8 cellular contexts compared by ENCODE assay signal in genomic region chr20:43938932-43939761, GRCh38. TPM values are rescaled to one million over a fixed set of nuclear protein-coding genes. Genes with fewer than 3 reads are reported as not detected.
DNase-seq lines count a peak whose midpoint lies in the region; ATAC-seq and TF ChIP-seq lines count a peak whose summit lies in the region.

No MANE protein-coding gene starts in this region.

- peak in 1 of 2 donors; percentile 19 for TF ChIP-seq RAD21 in liver (IDR thresholded peaks at IDR 0.05)

- WGBS in body of pancreas, 2 donors, result 24% methylated on average over 8 to 9 of the region's 9 CpGs
- 60% methylated on average over 9 of the region's 9 CpGs for WGBS in liver
- no CpG with 5 or more reads among the region's 9 CpGs for WGBS in trophoblast cell (ENCODE audit: extremely low coverage, insufficient coverage, insufficient read length)

- H2AK5ac ChIP-seq in trophoblast cell (ENCODE audit: low read length), result no peak overlapping the region

- H3K4ac ChIP-seq in trophoblast cell (ENCODE audit: low read depth, low read length), result no peak overlapping the region

- no peak overlapping the region for H2AFZ ChIP-seq in trophoblast cell (ENCODE audit: insufficient read depth, low read length, poor library complexity)

- ATAC-seq in body of pancreas, result peak; percentile 66
- no peak for ATAC-seq in HG03354 (IDR thresholded peaks at IDR 0.05; ENCODE audit: poor library complexity, severe bottlenecking, unreplicated experiment)

- no peak overlapping the region for H4K8ac ChIP-seq in trophoblast cell (ENCODE audit: low read depth, low read length)

- DNase-seq in AG10803 (ENCODE audit: low read depth) (peak; percentile 100), MG63 (peak; percentile 96), body of pancreas (peak; percentile 30 to 77 (median 54)), trophoblast cell (no peak), DMS153 treated with DMSO at 0.1 percent for 48 hours (lab: John Stamatoyannopoulos, UW; ENCODE audit: unreplicated experiment) (no peak), cerebellar cortex (ENCODE audit: low spot score) (no peak)

- H3K4me3 ChIP-seq in AG10803 (ENCODE audit: low read length), result no peak overlapping the region
- H3K4me3 ChIP-seq in MG63, result no peak overlapping the region
- no peak overlapping the region for H3K4me3 ChIP-seq in body of pancreas
- H3K4me3 ChIP-seq in liver (ENCODE audit: low read depth in 1 of 3, low read length in 3 of 3), result no peak overlapping the region
- H3K4me3 ChIP-seq in trophoblast cell (ENCODE audit: low read depth, low read length), result no peak overlapping the region

- no peak for TF ChIP-seq CTCF in AG10803 (conservative IDR thresholded peaks at IDR 0.05; ENCODE audit: low read length)
- TF ChIP-seq CTCF in body of pancreas (IDR thresholded peaks at IDR 0.05), result no peak
- no peak for TF ChIP-seq CTCF in liver (IDR thresholded peaks at IDR 0.05; ENCODE audit: low read depth, low read length, missing input control)

- no peak overlapping the region for H4K12ac ChIP-seq in trophoblast cell (ENCODE audit: low read depth, low read length)

- no peak overlapping the region for H3K27ac ChIP-seq in body of pancreas
- no peak overlapping the region for H3K27ac ChIP-seq in liver (ENCODE audit: low read depth in 1 of 2, low read length in 2 of 2)
- H3K27ac ChIP-seq in trophoblast cell (ENCODE audit: low read depth, low read length), result no peak overlapping the region

- intact Hi-C loops in body of pancreas (cut with DNase I), result no loop called here

- no peak overlapping the region for H2BK120ac ChIP-seq in trophoblast cell (ENCODE audit: insufficient read depth, low read length, poor library complexity)

- no peak overlapping the region for H2BK12ac ChIP-seq in trophoblast cell (ENCODE audit: low read length)

- H3K9me3 ChIP-seq in MG63 (no peaks in the 10 kb centered on the region), body of pancreas (no peaks in the 10 kb centered on the region), liver (ENCODE audit: control insufficient read depth in 4 of 4, low read length in 3 of 4) (no peaks in the 10 kb centered on the region), trophoblast cell (ENCODE audit: insufficient read depth, low read depth, low read length) (no peaks in the 10 kb centered on the region)

- no peak overlapping the region for H3K14ac ChIP-seq in trophoblast cell (ENCODE audit: low read length)

- no peaks in the 10 kb centered on the region for H3K36me3 ChIP-seq in MG63
- no peaks in the 10 kb centered on the region for H3K36me3 ChIP-seq in body of pancreas (replicated peaks in 1 of 2; ENCODE audit: insufficient read depth in 1 of 2, low read depth in 2 of 2)
- no peaks in the 10 kb centered on the region for H3K36me3 ChIP-seq in liver (ENCODE audit: control insufficient read depth in 4 of 4, insufficient read depth in 3 of 4, low read depth in 1 of 4, low read length in 3 of 4)
- no peaks in the 10 kb centered on the region for H3K36me3 ChIP-seq in trophoblast cell (ENCODE audit: control insufficient read depth in 1 of 2, insufficient read depth in 2 of 2, low read length in 2 of 2)

- no peaks in the 10 kb centered on the region for H3K27me3 ChIP-seq in MG63
- no peaks in the 10 kb centered on the region for H3K27me3 ChIP-seq in body of pancreas
- H3K27me3 ChIP-seq in liver (ENCODE audit: control insufficient read depth in 4 of 4, insufficient read depth in 4 of 4, low read length in 3 of 4), result no peaks in the 10 kb centered on the region
- H3K27me3 ChIP-seq in trophoblast cell (ENCODE audit: insufficient read depth, low read length), result no peaks in the 10 kb centered on the region

- H3K4me1 ChIP-seq in body of pancreas (peaks cover 15% of the 10 kb centered on the region), liver (ENCODE audit: control insufficient read depth in 4 of 4, insufficient read depth in 4 of 4, low read length in 3 of 4) (peaks cover 3 to 17% (median 15%) of the 10 kb centered on the region in 4 donors), trophoblast cell (ENCODE audit: control insufficient read depth in 1 of 2, insufficient read depth in 2 of 2, low read length in 2 of 2) (no peaks in the 10 kb centered on the region)

- H3K4me2 ChIP-seq in trophoblast cell (ENCODE audit: low read length), result no peak overlapping the region

- H3K79me2 ChIP-seq in trophoblast cell (ENCODE audit: control insufficient read depth, insufficient read depth, low read length, poor library complexity), result no peaks in the 10 kb centered on the region

- no peak for TF ChIP-seq POLR2A in body of pancreas (IDR thresholded peaks at IDR 0.05)

- H3K23ac ChIP-seq in trophoblast cell (ENCODE audit: low read length), result no peak overlapping the region

- H2BK5ac ChIP-seq in trophoblast cell (ENCODE audit: low read depth, low read length, poor library complexity), result no peak overlapping the region

- no peaks in the 10 kb centered on the region for H3K79me1 ChIP-seq in trophoblast cell (ENCODE audit: low read length)

- H3K18ac ChIP-seq in trophoblast cell (ENCODE audit: low read length), result no peak overlapping the region

- no peak overlapping the region for H3K9ac ChIP-seq in liver (ENCODE audit: low read depth in 1 of 2, low read length in 2 of 2)
- H3K9ac ChIP-seq in trophoblast cell (ENCODE audit: low read length), result no peak overlapping the region

- H4K91ac ChIP-seq in trophoblast cell (ENCODE audit: low read depth, low read length), result no peak overlapping the region

TF ChIP-seq in liver, 16 proteins besides CTCF, POLR2A, EP300 and RAD21:
- TF ChIP-seq SP1 (IDR thresholded peaks at IDR 0.05), result peak; percentile 10
- TF ChIP-seq TAF1 (conservative IDR thresholded peaks at IDR 0.05), result no peak

RNA-seq across cellular contexts. Expression of gene TOX2, which starts 24.5 kb away (rescaled TPM):
- total RNA-seq in MG63 (2014; rRNA removed; shearing (Covaris generic); ENCODE audit: low replicate concordance), result 0.89 TPM in 1 of 2 replicates, not detected in the other
- total RNA-seq in body of pancreas (1 to 10 TPM; 1.8 to 2.0 TPM), liver (1 to 10 TPM in 1 of 2 donors, under 1 TPM in 1; 0.33 to 1.0 TPM)
- 1 to 10 TPM; 1.9 to 2.7 TPM for polyA plus RNA-seq in liver
- 0.37 and 0.42 TPM in 2 replicates for polyA plus RNA-seq in trophoblast cell (2013)

Comparison
In these comparisons a context has a peak if more than half of its experiments do, and no peak if none do; other contexts are left out.
1. DNase-seq: peak in AG10803 (single experiment), MG63 (single experiment) and body of pancreas (4 of 4); none in trophoblast cell (0 of 2), DMS153 treated with DMSO at 0.1 percent for 48 hours (single experiment) and cerebellar cortex (single experiment).